Comparison of ENCODE assay signal across 8 cellular contexts in the genomic region with DNA sequence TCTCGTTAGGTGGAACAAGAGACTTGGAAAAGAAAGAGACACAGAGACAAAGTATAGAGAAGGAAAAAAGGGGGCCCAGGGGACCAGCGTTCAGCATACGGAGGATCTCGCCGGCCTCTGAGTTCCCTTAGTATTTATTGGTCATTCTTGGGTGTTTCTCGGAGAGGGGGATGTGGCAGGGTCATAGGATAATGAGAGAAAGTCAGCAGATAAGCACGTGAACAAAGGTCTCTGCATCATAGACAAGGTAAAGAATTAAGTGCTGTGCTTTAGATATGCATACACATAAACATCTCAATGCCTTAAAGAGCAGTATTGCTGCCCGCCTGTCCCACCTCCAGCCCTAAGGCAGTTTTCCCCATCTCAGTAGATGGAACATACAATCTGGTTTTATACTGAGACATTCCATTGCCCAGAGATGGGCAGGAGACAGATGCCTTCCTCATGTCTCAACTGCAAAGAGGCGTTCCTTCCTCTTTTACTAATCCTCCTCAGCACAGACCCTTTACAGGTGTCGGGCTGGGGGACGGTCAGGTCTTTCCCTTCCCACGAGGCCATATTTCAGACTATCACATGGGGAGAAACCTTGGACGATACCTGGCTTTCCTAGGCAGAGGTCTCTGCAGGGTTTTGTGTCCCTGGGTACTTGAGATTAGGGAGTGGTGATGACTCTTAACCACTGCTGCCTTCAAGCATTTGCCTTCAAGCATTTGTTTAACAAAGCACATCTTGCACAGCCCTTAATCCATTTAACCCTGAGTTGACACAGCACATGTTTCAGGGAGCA. TPM values are rescaled to one million over a fixed set of nuclear protein-coding genes. Genes with fewer than 3 reads are reported as not detected.
DNase-seq lines count a peak whose midpoint lies in the region; ATAC-seq and TF ChIP-seq lines count a peak whose summit lies in the region.
"Not testable (repeated sequence)": the region's sequence is repeated elsewhere in the genome, so short reads cannot be mapped to it uniquely, and the experiment has no call there.

No MANE protein-coding gene starts in this region.

- H3K27ac ChIP-seq in Karpas-422 (ENCODE audit: low read length) = peak overlapping the region; percentile 93
- H3K27ac ChIP-seq in foreskin keratinocyte = peak overlapping the region; percentile 11
- H3K27ac ChIP-seq in upper lobe of right lung = not testable (repeated sequence)

- H3K36me3 Mint-ChIP-seq in T-helper 17 cell (ENCODE audit: low read depth) = not testable (repeated sequence)
- H3K36me3 Mint-ChIP-seq in naive B cell = peaks cover 0 to 11% of the 10 kb centered on the region in 2 donors

- H3K79me2 ChIP-seq in Karpas-422 (ENCODE audit: low read length) = peaks cover 97% of the 10 kb centered on the region

- intact Hi-C loops in upper lobe of right lung (cut with DNase I) = not testable (repeated sequence)

- not testable (repeated sequence) for H3K9me2 ChIP-seq in Karpas-422 (replicated peaks; ENCODE audit: insufficient read depth, low read length)

- H2AFZ ChIP-seq in Karpas-422 (ENCODE audit: low read length) = not testable (repeated sequence)

- TF ChIP-seq CTCF in foreskin keratinocyte (conservative IDR thresholded peaks at IDR 0.05); upper lobe of right lung (IDR thresholded peaks at IDR 0.05): not testable (repeated sequence)

- H3K27ac Mint-ChIP-seq in T-helper 17 cell = peak overlapping the region; percentile 41
- peak overlapping the region; percentile 46 to 92 (median 72) for H3K27ac Mint-ChIP-seq in naive B cell

- H3K9me3 Mint-ChIP-seq in naive B cell = not testable (repeated sequence)

- peaks cover 16% of the 10 kb centered on the region for H3K36me3 ChIP-seq in Karpas-422 (ENCODE audit: insufficient read depth, low read length)
- H3K36me3 ChIP-seq in upper lobe of right lung = not testable (repeated sequence)

- not testable (repeated sequence) for H3K27me3 Mint-ChIP-seq in T-helper 17 cell, naive B cell

- H3K4me1 Mint-ChIP-seq in T-helper 17 cell = peaks cover 32% of the 10 kb centered on the region
- peaks cover 53 to 84% (median 76%) of the 10 kb centered on the region in 3 donors for H3K4me1 Mint-ChIP-seq in naive B cell

- not testable (repeated sequence) for H3K4me3 Mint-ChIP-seq in T-helper 17 cell
- H3K4me3 Mint-ChIP-seq in naive B cell = peak overlapping the region in 6 of 8 donors; percentile 17 to 60 (median 46)

- ATAC-seq in GM18873 (IDR thresholded peaks at IDR 0.05; ENCODE audit: low FRiP score, unreplicated experiment) (peak; percentile 10), GM21825 (IDR thresholded peaks at IDR 0.05; ENCODE audit: unreplicated experiment) (peak; percentile 17), HG02981 (IDR thresholded peaks at IDR 0.05; ENCODE audit: unreplicated experiment) (peak; percentile 11), foreskin keratinocyte (peak; percentile 66), upper lobe of right lung (peak; percentile 81)
- ATAC-seq in T-helper 17 cell; naive B cell (ENCODE audit: low read depth in 2 of 2): not testable (repeated sequence)

- not testable (repeated sequence) for H3K9me3 ChIP-seq in Karpas-422 (ENCODE audit: low read length); T-helper 17 cell (ENCODE audit: control insufficient read depth, low read length, poor library complexity, severe bottlenecking); upper lobe of right lung

- H3K27me3 ChIP-seq in Karpas-422 (ENCODE audit: low read length); foreskin keratinocyte; upper lobe of right lung: not testable (repeated sequence)

- H3K9ac ChIP-seq in Karpas-422 (ENCODE audit: low read length) = peak overlapping the region; percentile 39

- peak overlapping the region; percentile 64 for H3K4me2 ChIP-seq in Karpas-422 (ENCODE audit: low read depth, low read length, poor library complexity, severe bottlenecking)

- peak overlapping the region; percentile 42 for H3K4me3 ChIP-seq in Karpas-422 (ENCODE audit: low read length)
- H3K4me3 ChIP-seq in upper lobe of right lung = not testable (repeated sequence)

- not testable (repeated sequence) for H4K20me1 ChIP-seq in Karpas-422 (ENCODE audit: insufficient read depth, low read depth, low read length)

- H3K4me1 ChIP-seq in Karpas-422 (ENCODE audit: low read length) (peaks cover 99% of the 10 kb centered on the region), foreskin keratinocyte (peaks cover 22% of the 10 kb centered on the region), upper lobe of right lung (peaks cover 15% of the 10 kb centered on the region)

- DNase-seq in Karpas-422 = peak; percentile 71
- DNase-seq in T-helper 17 cell, naive B cell, upper lobe of right lung: not testable (repeated sequence)
- DNase-seq in foreskin keratinocyte = peak; percentile 33 to 76

RNA-seq across cellular contexts. Expression of a gene that starts 17.4 kb away (rescaled TPM):
- total RNA-seq in Karpas-422 (2014; rRNA removed; shearing (Covaris generic); ENCODE audit: low replicate concordance) = 77.1 and 79.8 TPM in 2 replicates
- total RNA-seq in T-helper 17 cell (1 to 10 TPM; 6.4 to 8.1 TPM), foreskin keratinocyte (19.0 and 31.7 TPM in 2 replicates), upper lobe of right lung (15.1 TPM)
- polyA plus RNA-seq in foreskin keratinocyte (26.9 and 41.9 TPM in 2 replicates), naive B cell (ENCODE audit: low read depth in 6 of 6) (10 to 100 TPM; 17.0 to 46.1 (median 32.9) TPM)

RNA-seq across cellular contexts. Expression of a gene that starts 48.7 kb away (rescaled TPM):
- total RNA-seq in Karpas-422 (2014; rRNA removed; shearing (Covaris generic); ENCODE audit: low replicate concordance) = 11.4 and 15.0 TPM in 2 replicates
- total RNA-seq in T-helper 17 cell (10 to 100 TPM; 27.3 to 44.0 TPM), foreskin keratinocyte (16.0 and 26.2 TPM in 2 replicates), upper lobe of right lung (24.7 TPM)
- polyA plus RNA-seq in foreskin keratinocyte (12.5 and 18.6 TPM in 2 replicates), naive B cell (ENCODE audit: low read depth in 6 of 6) (10 to 100 TPM; 13.5 to 58.6 (median 26.4) TPM)
